In genomic region chr10:78660446-78661106, GRCh38 we compare ENCODE assay signal across 14 cellular contexts.
DNase-seq lines count a peak whose midpoint lies in the region; ATAC-seq and TF ChIP-seq lines count a peak whose summit lies in the region.
"Had no signal": no experiment of that assay in that cellular context is flagged by ENCODE, and none has a peak within 500 bp of the region (broad histone marks: within the 10 kb centered on the region; RNA-seq: fewer than 3 reads in every experiment).

No MANE protein-coding gene starts in this region.

- H3K36me3 ChIP-seq in adipocyte (ENCODE audit: control insufficient read depth, insufficient read depth, low read length, severe bottlenecking) = no peaks in the 10 kb centered on the region

- TF ChIP-seq CTCF in omental fat pad (IDR thresholded peaks at IDR 0.05) = no peak

- peaks cover 37% of the 10 kb centered on the region for H3K4me1 ChIP-seq in adipocyte (ENCODE audit: control insufficient read depth, insufficient read depth, low read length)
- H3K4me1 ChIP-seq: Caco-2 had no signal

- H3K4me3 ChIP-seq in adipocyte (ENCODE audit: low read length) = no peak overlapping the region
- H3K4me3 ChIP-seq: GM23338 had no signal

- H3K9ac ChIP-seq in adipocyte (ENCODE audit: low read length) = peak overlapping the region; percentile 3

- H3K9me3 ChIP-seq in adipocyte (ENCODE audit: control insufficient read depth, low read length) = peaks cover 12% of the 10 kb centered on the region

- no peak for DNase-seq in adipocyte (ENCODE audit: low read depth)
- DNase-seq in omental fat pad (ENCODE audit: low spot score) = no peak
- DNase-seq in sciatic nerve (ENCODE audit: low spot score) = no peak
- no peak for DNase-seq in activated naive CD4-positive, alpha-beta T cell treated with anti-CD3 and anti-CD28 coated beads, Interleukin-2, amount 50 U/mL, for 16 hours
- DNase-seq in NCI-H1417 (lab: John Stamatoyannopoulos, UW) = no peak
- no peak for DNase-seq in NCI-H226
- DNase-seq: ACHN; AML-193; Caco-2; CD4-positive, alpha-beta T cell; GDM1; HCEC 1CT; HFFc6 had no signal

- ATAC-seq in omental fat pad (ENCODE audit: low FRiP score) = peak; percentile 38
- ATAC-seq in sciatic nerve = peak; percentile 77
- ATAC-seq: GM23338 had no signal

- intact Hi-C loops in sciatic nerve (cut with DNase I) = no loop called here

- no peaks in the 10 kb centered on the region for H3K27me3 ChIP-seq in adipocyte (replicated peaks; ENCODE audit: control insufficient read depth, insufficient read depth, low read length)
